In the genomic region with DNA sequence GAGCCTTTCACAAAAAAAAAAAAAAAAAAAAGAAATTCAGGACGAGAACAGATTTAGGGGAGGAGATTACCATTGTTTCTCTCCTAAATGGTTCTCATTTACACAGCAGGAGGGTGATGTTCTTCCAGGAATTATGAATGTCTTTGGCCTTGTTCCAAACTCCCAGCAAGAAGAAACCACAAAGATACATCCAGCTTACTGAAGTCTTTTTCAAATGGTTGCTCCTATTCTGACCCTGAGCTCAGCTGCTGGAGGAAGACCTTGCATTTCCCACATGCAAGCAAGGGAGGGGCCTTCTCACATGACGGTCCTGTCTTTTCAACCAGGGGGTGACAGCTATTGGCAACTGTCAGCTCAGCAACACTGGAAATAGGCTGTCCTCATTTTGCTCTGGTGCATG, we compare ENCODE assay signal across 9 cellular contexts.
A peak's percentile ranks its signal among the peaks of the same experiment; 100 is the strongest.
DNase-seq lines count a peak whose midpoint lies in the region; ATAC-seq and TF ChIP-seq lines count a peak whose summit lies in the region.
"Had no signal": no experiment of that assay in that cellular context is flagged by ENCODE, and none has a peak within 500 bp of the region (broad histone marks: within the 10 kb centered on the region; RNA-seq: fewer than 3 reads in every experiment).

No MANE protein-coding gene starts in this region.

- DNase-seq in HFF-Myc (ENCODE audit: extremely low read depth, low read depth): peak; percentile 15
- DNase-seq in NCI-H2196 treated with DMSO at 0.1 percent for 48 hours (lab: John Stamatoyannopoulos, UW; ENCODE audit: unreplicated experiment): peak; percentile 41
- peak; percentile 64 for DNase-seq in endodermal cell
- DNase-seq in renal cortical epithelial cell (ENCODE audit: low read depth): peak; percentile 73
- no peak for DNase-seq in effector memory CD8-positive, alpha-beta T cell
- no peak for DNase-seq in foreskin keratinocyte
- no peak for DNase-seq in activated gamma-delta T cell (lab: John Stamatoyannopoulos, UW)
- DNase-seq: naive thymus-derived CD8-positive, alpha-beta T cell had no signal

- H3K36me3 ChIP-seq in endodermal cell (ENCODE audit: control insufficient read depth, insufficient read depth, low read length): no peaks in the 10 kb centered on the region
- H3K36me3 ChIP-seq: SJSA1 had no signal

- no peaks in the 10 kb centered on the region for H3K36me3 Mint-ChIP-seq in endodermal cell (ENCODE audit: low read depth)
- H3K36me3 Mint-ChIP-seq in effector memory CD8-positive, alpha-beta T cell (ENCODE audit: insufficient read depth): no peaks in the 10 kb centered on the region
- H3K36me3 Mint-ChIP-seq: naive thymus-derived CD8-positive, alpha-beta T cell had no signal

- H3K27ac ChIP-seq in endodermal cell (ENCODE audit: low read depth, low read length) (no peak overlapping the region), foreskin keratinocyte (no peak overlapping the region)
- H3K27ac ChIP-seq: SJSA1 had no signal

- H3K27me3 Mint-ChIP-seq in endodermal cell (ENCODE audit: insufficient read depth): peaks cover 2% of the 10 kb centered on the region
- H3K27me3 Mint-ChIP-seq in effector memory CD8-positive, alpha-beta T cell: peaks cover 0 to 21% of the 10 kb centered on the region in 2 donors

- no peaks in the 10 kb centered on the region for H3K27me3 ChIP-seq in endodermal cell (ENCODE audit: control insufficient read depth, insufficient read depth, low read length, poor library complexity, severe bottlenecking)
- H3K27me3 ChIP-seq in foreskin keratinocyte: no peaks in the 10 kb centered on the region
- H3K27me3 ChIP-seq: SJSA1 had no signal

- H3K9ac ChIP-seq in endodermal cell (ENCODE audit: extremely low read depth, low read length, poor library complexity, severe bottlenecking): no peak overlapping the region

- TF ChIP-seq CTCF in HFF-Myc (IDR thresholded peaks at IDR 0.05; ENCODE audit: low read depth, low read length, missing control alignments) (no peak), endodermal cell (conservative IDR thresholded peaks at IDR 0.05) (no peak), foreskin keratinocyte (conservative IDR thresholded peaks at IDR 0.05) (no peak)

- WGBS in endodermal cell (ENCODE audit: insufficient coverage in 1 of 2, insufficient read length in 1 of 2), 2 experiments: 15 to 42% methylated on average over 1 to 2 of the region's 2 CpGs

- peaks cover 14% of the 10 kb centered on the region for H3K9me3 Mint-ChIP-seq in endodermal cell
- no peaks in the 10 kb centered on the region for H3K9me3 Mint-ChIP-seq in effector memory CD8-positive, alpha-beta T cell

- no peak overlapping the region for H3K27ac Mint-ChIP-seq in endodermal cell
- no peak overlapping the region for H3K27ac Mint-ChIP-seq in effector memory CD8-positive, alpha-beta T cell
- H3K27ac Mint-ChIP-seq: naive thymus-derived CD8-positive, alpha-beta T cell had no signal

- H3K9me3 ChIP-seq in endodermal cell (ENCODE audit: control insufficient read depth, low read length): peaks cover 10% of the 10 kb centered on the region
- H3K9me3 ChIP-seq: SJSA1 had no signal

- H3K4me1 Mint-ChIP-seq in endodermal cell: peaks cover 50% of the 10 kb centered on the region
- no peaks in the 10 kb centered on the region for H3K4me1 Mint-ChIP-seq in effector memory CD8-positive, alpha-beta T cell (ENCODE audit: low read depth in 2 of 2)
- H3K4me1 Mint-ChIP-seq: naive thymus-derived CD8-positive, alpha-beta T cell had no signal

- ATAC-seq in effector memory CD8-positive, alpha-beta T cell (replicated peaks): no peak
- no peak for ATAC-seq in foreskin keratinocyte
- ATAC-seq: naive thymus-derived CD8-positive, alpha-beta T cell had no signal

- H3K4me3 ChIP-seq in HFF-Myc (replicated peaks; ENCODE audit: low read depth, low read length) (no peak overlapping the region), endodermal cell (ENCODE audit: low read length) (peak overlapping the region; percentile 46)
- H3K4me3 ChIP-seq: SJSA1 had no signal

- peaks cover 8% of the 10 kb centered on the region for H3K4me1 ChIP-seq in endodermal cell (ENCODE audit: control insufficient read depth, insufficient read depth, low read length)
- no peaks in the 10 kb centered on the region for H3K4me1 ChIP-seq in foreskin keratinocyte

- no peak overlapping the region for H3K4me3 Mint-ChIP-seq in endodermal cell
- no peak overlapping the region for H3K4me3 Mint-ChIP-seq in effector memory CD8-positive, alpha-beta T cell
- H3K4me3 Mint-ChIP-seq: naive thymus-derived CD8-positive, alpha-beta T cell had no signal

Comparison
In these comparisons a context has a peak if more than half of its experiments do, and no peak if none do; other contexts are left out.
1. DNase-seq: peak in HFF-Myc (single experiment), NCI-H2196 treated with DMSO at 0.1 percent for 48 hours (single experiment), endodermal cell (single experiment) and renal cortical epithelial cell (single experiment); none in effector memory CD8-positive, alpha-beta T cell (0 of 3), foreskin keratinocyte (0 of 2) and activated gamma-delta T cell (single experiment).